2 cellular contexts compared by ENCODE assay signal in the genomic region with DNA sequence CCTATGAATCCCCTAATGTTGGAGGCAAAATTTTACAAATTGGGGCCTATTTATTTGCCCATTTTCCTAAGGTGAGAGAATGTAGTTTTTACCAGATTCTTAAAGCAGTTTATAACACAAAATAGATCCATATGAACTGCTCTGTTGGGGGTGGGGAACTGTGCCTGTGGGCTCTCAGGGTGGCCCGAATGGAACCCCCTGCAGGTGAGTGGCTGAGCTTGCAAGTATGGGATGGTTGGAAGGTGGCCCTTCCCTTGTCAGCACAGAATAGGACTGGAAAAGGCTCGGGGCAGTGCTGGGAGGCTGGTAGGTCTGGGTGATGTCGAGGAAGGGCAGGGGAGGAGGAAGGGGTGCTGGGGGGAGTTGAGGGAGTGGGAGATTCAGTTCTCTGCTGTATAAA.
TF ChIP-seq lines count a peak whose summit lies in the region.

No MANE protein-coding gene starts in this region.

TF ChIP-seq in SK-N-SH treated with all-trans-retinoic acid at 6 μM for 48 hours, 23 proteins besides CTCF, POLR2A, EP300 and RAD21 (continued from another document):
- TF ChIP-seq TSHZ2 (CRISPR knock-in tag; IDR thresholded peaks at IDR 0.05): no peak
- TF ChIP-seq ESRRG (CRISPR knock-in tag; IDR thresholded peaks at IDR 0.05): no peak
- TF ChIP-seq RARB (CRISPR knock-in tag; IDR thresholded peaks at IDR 0.05): no peak
- TF ChIP-seq BACH2 (CRISPR knock-in tag; IDR thresholded peaks at IDR 0.05; ENCODE audit: borderline replicate concordance): no peak
- no peak for TF ChIP-seq CSDC2 (CRISPR knock-in tag; IDR thresholded peaks at IDR 0.05)
- TF ChIP-seq ZNF565 (CRISPR knock-in tag; conservative IDR thresholded peaks at IDR 0.05; ENCODE audit: low read depth): no peak
- TF ChIP-seq CREB5 (CRISPR knock-in tag; IDR thresholded peaks at IDR 0.05; ENCODE audit: low read depth): no peak

TF ChIP-seq in SK-N-SH, 30 proteins besides CTCF, POLR2A, EP300 and RAD21 (continued from another document):
- TF ChIP-seq USF2 (IDR thresholded peaks at IDR 0.05; ENCODE audit: borderline replicate concordance, low read depth, low read length): no peak
- no peak for TF ChIP-seq EZH2phosphoT487 (IDR thresholded peaks at IDR 0.05; ENCODE audit: borderline replicate concordance, low read depth)
- no peak for TF ChIP-seq REST (IDR thresholded peaks at IDR 0.05; ENCODE audit: low read depth, low read length)
- TF ChIP-seq NRF1 (IDR thresholded peaks at IDR 0.05; ENCODE audit: low read depth, low read length): no peak
- no peak for TF ChIP-seq PBX3 (IDR thresholded peaks at IDR 0.05)
- no peak for TF ChIP-seq IRF3 (IDR thresholded peaks at IDR 0.05; ENCODE audit: low read depth, low read length)
- no peak for TF ChIP-seq GATA2 (CRISPR knock-in tag; IDR thresholded peaks at IDR 0.05)
- no peak for TF ChIP-seq POLR2AphosphoS5 (IDR thresholded peaks at IDR 0.05; ENCODE audit: low read depth, low read length)
- no peak for TF ChIP-seq MXI1 (IDR thresholded peaks at IDR 0.05; ENCODE audit: low read depth, low read length)
- no peak for TF ChIP-seq RXRA (IDR thresholded peaks at IDR 0.05; ENCODE audit: borderline replicate concordance, low read depth)
